ENCODE assay signal across 13 cellular contexts in the genomic region with DNA sequence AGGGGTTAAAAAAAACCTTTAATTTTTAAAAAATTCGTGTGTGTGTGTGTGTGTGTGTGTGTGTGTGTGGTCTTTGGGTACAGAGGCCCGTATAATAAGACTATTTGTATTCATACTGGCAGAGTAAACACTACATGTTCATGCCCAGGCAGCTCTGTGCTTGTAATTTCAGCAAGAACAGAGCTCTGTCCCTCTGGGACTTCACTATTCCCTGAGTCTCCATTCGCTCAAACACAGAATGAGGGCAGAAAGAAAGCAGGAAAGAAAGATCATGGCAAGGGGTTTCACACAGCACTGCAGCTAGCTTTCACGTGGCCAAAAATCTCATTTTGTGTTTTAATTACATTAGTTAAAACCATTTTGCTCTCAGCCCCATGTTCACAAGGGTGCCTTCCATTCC.
DNase-seq lines count a peak whose midpoint lies in the region; ATAC-seq, FAIRE-seq and TF ChIP-seq lines count a peak whose summit lies in the region.
"Had no signal": no experiment of that assay in that cellular context is flagged by ENCODE, and none has a peak within 500 bp of the region (broad histone marks: within the 10 kb centered on the region; RNA-seq: fewer than 3 reads in every experiment).

No MANE protein-coding gene starts in this region.

- TF ChIP-seq CTCF in bronchial epithelial cell (IDR thresholded peaks at IDR 0.05; ENCODE audit: insufficient read depth, low read length, severe bottlenecking) (no peak), nephron progenitor cell (IDR thresholded peaks at IDR 0.05) (no peak), right lobe of liver (IDR thresholded peaks at IDR 0.05) (no peak)

- no peaks in the 10 kb centered on the region for H3K27me3 Mint-ChIP-seq in nephron progenitor cell (ENCODE audit: low read depth, poor library complexity)
- H3K27me3 Mint-ChIP-seq: memory B cell; stimulated activated memory B cell treated with anti-CD40 and anti-IgM and Interleukin-4, amounts not matched to agents 10 μg/mL and 1 μg/mL and 100 μg/mL, for 72 hours had no signal

- peak; percentile 39 for DNase-seq in DMS79 (lab: John Stamatoyannopoulos, UW)
- peak; percentile 47 to 81 for DNase-seq in NCI-H2081 (lab: John Stamatoyannopoulos, UW)
- DNase-seq in bronchial epithelial cell (ENCODE audit: low read depth): peak; percentile 74
- DNase-seq in nephron progenitor cell: no peak
- DNase-seq in stimulated activated naive CD8-positive, alpha-beta T cell treated with anti-CD3 and anti-CD28 coated beads, Interleukin-15, Interleukin-2, amounts not matched to agents 100 U/mL and 50 U/mL, for 24 hours: no peak
- no peak for DNase-seq in right lobe of liver
- DNase-seq: activated CD4-positive, alpha-beta T cell treated with anti-CD3 and anti-CD28 coated beads for 4 hours; activated T-cell treated with anti-CD3 and anti-CD28 coated beads, Interleukin-2, amount 50 U/mL, for 48 hours; GDM1 had no signal

- TF ChIP-seq POLR2A in right lobe of liver (IDR thresholded peaks at IDR 0.05): no peak

- H3K4me3 ChIP-seq in bronchial epithelial cell (ENCODE audit: low read depth, low read length) (no peak overlapping the region), right lobe of liver (no peak overlapping the region)

- no peaks in the 10 kb centered on the region for H3K9me3 Mint-ChIP-seq in nephron progenitor cell
- H3K9me3 Mint-ChIP-seq: memory B cell; stimulated activated memory B cell treated with anti-CD40 and anti-IgM and Interleukin-4, amounts not matched to agents 10 μg/mL and 1 μg/mL and 100 μg/mL, for 72 hours had no signal

- H3K27ac Mint-ChIP-seq in nephron progenitor cell: peak overlapping the region; percentile 75
- H3K27ac Mint-ChIP-seq: memory B cell; stimulated activated memory B cell treated with anti-CD40 and anti-IgM and Interleukin-4, amounts not matched to agents 10 μg/mL and 1 μg/mL and 100 μg/mL, for 72 hours had no signal

- no peak for ATAC-seq in stimulated activated naive CD8-positive, alpha-beta T cell treated with anti-CD3 and anti-CD28 coated beads, Interleukin-15, Interleukin-2, amounts not matched to agents 100 U/mL and 50 U/mL, for 24 hours
- ATAC-seq in right lobe of liver (no peak), GM21390 (IDR thresholded peaks at IDR 0.05; ENCODE audit: unreplicated experiment) (no peak)
- ATAC-seq in activated CD4-positive, CD25-positive, alpha-beta regulatory T cell treated with anti-CD3 and anti-CD28 coated beads, Interleukin-2, amount 50 U/mL, for 24 hours: no peak
- ATAC-seq: stimulated activated memory B cell treated with anti-CD40 and anti-IgM and Interleukin-4, amounts not matched to agents 10 μg/mL and 1 μg/mL and 100 μg/mL, for 72 hours had no signal

- intact Hi-C loops in right lobe of liver (cut with DNase I): no loop called here

- peaks cover 28% of the 10 kb centered on the region for H3K36me3 Mint-ChIP-seq in nephron progenitor cell (ENCODE audit: low read depth)

- no peak for FAIRE-seq in bronchial epithelial cell (lab: Jason Lieb, UNC)

- H3K9me3 ChIP-seq in right lobe of liver: no peaks in the 10 kb centered on the region

- H3K4me3 Mint-ChIP-seq in nephron progenitor cell: no peak overlapping the region
- H3K4me3 Mint-ChIP-seq: memory B cell; stimulated activated memory B cell treated with anti-CD40 and anti-IgM and Interleukin-4, amounts not matched to agents 10 μg/mL and 1 μg/mL and 100 μg/mL, for 72 hours had no signal

- no peak overlapping the region for H3K27ac ChIP-seq in right lobe of liver

- H3K4me1 ChIP-seq in right lobe of liver: no peaks in the 10 kb centered on the region

- peaks cover 34% of the 10 kb centered on the region for H3K4me1 Mint-ChIP-seq in nephron progenitor cell
- H3K4me1 Mint-ChIP-seq: memory B cell; stimulated activated memory B cell treated with anti-CD40 and anti-IgM and Interleukin-4, amounts not matched to agents 10 μg/mL and 1 μg/mL and 100 μg/mL, for 72 hours had no signal

- H3K36me3 ChIP-seq in bronchial epithelial cell (ENCODE audit: control insufficient read depth, insufficient read depth, low read length): peaks cover 3% of the 10 kb centered on the region
- H3K36me3 ChIP-seq in right lobe of liver: peaks cover 0 to 41% (median 4%) of the 10 kb centered on the region in 4 donors

- no peaks in the 10 kb centered on the region for H3K27me3 ChIP-seq in bronchial epithelial cell (ENCODE audit: control insufficient read depth, insufficient read depth, low read length)
- no peaks in the 10 kb centered on the region for H3K27me3 ChIP-seq in right lobe of liver

- 49% methylated on average over 4 of the region's 4 CpGs for WGBS in right lobe of liver (ENCODE audit: insufficient coverage, low coverage, low lambda C conversion rate, missing lambda C conversion rate)

Comparison
In these comparisons a context has a peak if more than half of its experiments do, and no peak if none do; other contexts are left out.
1. DNase-seq: peak in DMS79 (single experiment), NCI-H2081 (2 of 2) and bronchial epithelial cell (single experiment); none in nephron progenitor cell (single experiment), stimulated activated naive CD8-positive, alpha-beta T cell treated with anti-CD3 and anti-CD28 coated beads, Interleukin-15, Interleukin-2, amounts not matched to agents 100 U/mL and 50 U/mL, for 24 hours (single experiment) and right lobe of liver (0 of 3).